Comparison of ENCODE assay signal across 16 cellular contexts in the genomic region with DNA sequence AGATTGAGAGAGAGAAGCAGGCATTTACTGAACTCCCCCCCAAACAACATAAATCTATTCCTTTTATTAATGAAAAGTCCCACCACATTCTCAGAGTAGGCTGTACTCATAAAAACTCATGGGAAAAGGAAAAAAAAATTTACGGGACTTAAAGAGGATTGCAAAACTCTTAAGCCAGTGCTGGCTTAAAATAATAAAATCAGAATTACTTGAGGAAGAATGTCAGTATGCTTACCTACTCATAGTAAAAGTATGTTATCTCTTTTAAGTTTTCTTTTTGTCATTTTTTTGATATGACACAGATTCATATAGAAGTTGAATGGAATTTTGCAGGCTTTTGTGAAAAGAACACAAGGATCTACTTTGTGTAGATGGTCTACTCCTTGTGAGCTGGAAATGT.
DNase-seq lines count a peak whose midpoint lies in the region; TF ChIP-seq lines count a peak whose summit lies in the region.
"Had no signal": no experiment of that assay in that cellular context is flagged by ENCODE, and none has a peak within 500 bp of the region (broad histone marks: within the 10 kb centered on the region; RNA-seq: fewer than 3 reads in every experiment).

No MANE protein-coding gene starts in this region.

- CTCF ChIA-PET in SK-N-SH (lab: Yijun Ruan, JAX): interaction anchor here (1.2 kb wide), 1 partner anchor 13 kb away, joined by 3 read pairs; no protein-coding TSS in a partner anchor

- H3K27ac ChIP-seq in SK-N-SH (ENCODE audit: low read depth in 2 of 2, low read length in 1 of 2) (peak overlapping the region in 1 of 2 experiments; percentile 57; a peak in 2 of 4 replicates), Karpas-422 (ENCODE audit: low read length) (no peak overlapping the region), tibial nerve (no peak overlapping the region)

- no peak for TF ChIP-seq POLR2A in tibial nerve (IDR thresholded peaks at IDR 0.05)

- H3K9me3 ChIP-seq in SK-N-SH (no peaks in the 10 kb centered on the region), Karpas-422 (ENCODE audit: low read length) (no peaks in the 10 kb centered on the region; the same call in 1 of the 2 replicates), tibial nerve (no peaks in the 10 kb centered on the region)

- no peaks in the 10 kb centered on the region for H3K27me3 ChIP-seq in SK-N-SH (ENCODE audit: insufficient read depth)
- no peaks in the 10 kb centered on the region for H3K27me3 ChIP-seq in Karpas-422 (ENCODE audit: low read length)
- H3K27me3 ChIP-seq in tibial nerve: no peaks in the 10 kb centered on the region

- H3K79me2 ChIP-seq in SK-N-SH (ENCODE audit: insufficient read depth): no peaks in the 10 kb centered on the region
- no peaks in the 10 kb centered on the region for H3K79me2 ChIP-seq in Karpas-422 (ENCODE audit: low read length)

- no peak for TF ChIP-seq RAD21 in SK-N-SH (IDR thresholded peaks at IDR 0.05; ENCODE audit: low read length)

- DNase-seq in EL (peak; percentile 47), SK-N-SH (no peak), dedifferentiated amniotic fluid mesenchymal stem cell (ENCODE audit: extremely low spot score) (peak; percentile 31), non-pigmented ciliary epithelial cell (ENCODE audit: low read depth) (peak; percentile 11), Karpas-422 (no peak), AG08396 (ENCODE audit: low spot score) (no peak), tibial nerve (ENCODE audit: low spot score in 2 of 2) (no peak), germinal center (ENCODE audit: low spot score) (no peak)
- DNase-seq: 8988T; C1 segment of cervical spinal cord; NCI-H1436 treated with DMSO at 0.1 percent for 48 hours; NCI-H2081 treated with DMSO at 0.1 percent for 48 hours; NCI-H345; NCI-H526 treated with DMSO at 0.1 percent for 48 hours; NK-92 treated with Interleukin-12 subunit alpha and Interleukin-12 subunit beta, amount 100 ng/mL, for 24 hours; PC-3 had no signal

- H3K4me3 ChIP-seq in SK-N-SH (ENCODE audit: low read depth in 2 of 2, low read length in 1 of 2) (no peak overlapping the region; a peak in 1 of 4 replicates), Karpas-422 (ENCODE audit: low read length) (no peak overlapping the region), tibial nerve (no peak overlapping the region)

- H3F3A ChIP-seq in SK-N-SH (replicated peaks; ENCODE audit: insufficient read depth): peaks cover 16% of the 10 kb centered on the region

- H3K9me2 ChIP-seq in SK-N-SH (no peaks in the 10 kb centered on the region), Karpas-422 (replicated peaks; ENCODE audit: insufficient read depth, low read length) (no peaks in the 10 kb centered on the region)

- no peak for TF ChIP-seq CTCF in SK-N-SH (IDR thresholded peaks at IDR 0.05)
- TF ChIP-seq CTCF in tibial nerve (IDR thresholded peaks at IDR 0.05): no peak

- H3K36me3 ChIP-seq in SK-N-SH (replicated peaks in 1 of 2; ENCODE audit: control insufficient read depth in 1 of 2, insufficient read depth in 2 of 2, low read length in 1 of 2): no peaks in the 10 kb centered on the region
- no peaks in the 10 kb centered on the region for H3K36me3 ChIP-seq in Karpas-422 (ENCODE audit: insufficient read depth, low read length)
- H3K36me3 ChIP-seq in tibial nerve: no peaks in the 10 kb centered on the region

- H3K4me1 ChIP-seq in SK-N-SH (ENCODE audit: control insufficient read depth in 1 of 2, insufficient read depth in 2 of 2, low read depth in 1 of 2, low read length in 1 of 2): no peaks in the 10 kb centered on the region; a peak in 2 of 4 replicates
- H3K4me1 ChIP-seq in Karpas-422 (ENCODE audit: low read length): no peaks in the 10 kb centered on the region
- H3K4me1 ChIP-seq in tibial nerve: no peaks in the 10 kb centered on the region

- H3K9ac ChIP-seq in SK-N-SH: peak overlapping the region; percentile 1; the same call in 1 of the 2 replicates
- no peak overlapping the region for H3K9ac ChIP-seq in Karpas-422 (ENCODE audit: low read length)

- WGBS in SK-N-SH (ENCODE audit: low lambda C conversion rate): 24% methylated on average over 1 of the region's 1 CpG
- WGBS in tibial nerve, 2 donors: 3 to 55% methylated on average over 1 of the region's 1 CpG

- TF ChIP-seq EP300 in SK-N-SH (IDR thresholded peaks at IDR 0.05; ENCODE audit: borderline replicate concordance in 1 of 2, low read depth in 1 of 2, low read length in 1 of 2) (no peak), tibial nerve (IDR thresholded peaks at IDR 0.05) (no peak)

- no peaks in the 10 kb centered on the region for H4K20me1 ChIP-seq in SK-N-SH (ENCODE audit: insufficient read depth)
- no peaks in the 10 kb centered on the region for H4K20me1 ChIP-seq in Karpas-422 (ENCODE audit: insufficient read depth, low read depth, low read length)

- POLR2A ChIA-PET in SK-N-SH (lab: Yijun Ruan, JAX): no interaction called here

- H2AFZ ChIP-seq in SK-N-SH (ENCODE audit: low read depth): peak overlapping the region; percentile 73; the same call in 1 of the 2 replicates
- no peak overlapping the region for H2AFZ ChIP-seq in Karpas-422 (ENCODE audit: low read length)

- H3K4me2 ChIP-seq in SK-N-SH (0 out of 2 replicates have a peak overlapping the region, but pooled peaks have one; percentile 8), Karpas-422 (ENCODE audit: low read depth, low read length, poor library complexity, severe bottlenecking) (no peak overlapping the region)

TF ChIP-seq in SK-N-SH, 30 proteins besides CTCF, POLR2A, EP300 and RAD21 (continues in another document):
- TF ChIP-seq NRF1 (IDR thresholded peaks at IDR 0.05; ENCODE audit: low read depth, low read length) (no peak), EZH2phosphoT487 (IDR thresholded peaks at IDR 0.05; ENCODE audit: borderline replicate concordance, low read depth) (no peak), FOSL2 (IDR thresholded peaks at IDR 0.05; ENCODE audit: borderline replicate concordance, low read depth) (no peak; the same call in 1 of the 2 replicates), MEF2A (IDR thresholded peaks at IDR 0.05; ENCODE audit: borderline replicate concordance, low read depth) (no peak), CHD2 (IDR thresholded peaks at IDR 0.05; ENCODE audit: low read length, partially characterized antibody) (no peak), TCF12 (IDR thresholded peaks at IDR 0.05) (peak; percentile 40; the same call in 1 of the 2 replicates)
- TF ChIP-seq, protein P1, sequence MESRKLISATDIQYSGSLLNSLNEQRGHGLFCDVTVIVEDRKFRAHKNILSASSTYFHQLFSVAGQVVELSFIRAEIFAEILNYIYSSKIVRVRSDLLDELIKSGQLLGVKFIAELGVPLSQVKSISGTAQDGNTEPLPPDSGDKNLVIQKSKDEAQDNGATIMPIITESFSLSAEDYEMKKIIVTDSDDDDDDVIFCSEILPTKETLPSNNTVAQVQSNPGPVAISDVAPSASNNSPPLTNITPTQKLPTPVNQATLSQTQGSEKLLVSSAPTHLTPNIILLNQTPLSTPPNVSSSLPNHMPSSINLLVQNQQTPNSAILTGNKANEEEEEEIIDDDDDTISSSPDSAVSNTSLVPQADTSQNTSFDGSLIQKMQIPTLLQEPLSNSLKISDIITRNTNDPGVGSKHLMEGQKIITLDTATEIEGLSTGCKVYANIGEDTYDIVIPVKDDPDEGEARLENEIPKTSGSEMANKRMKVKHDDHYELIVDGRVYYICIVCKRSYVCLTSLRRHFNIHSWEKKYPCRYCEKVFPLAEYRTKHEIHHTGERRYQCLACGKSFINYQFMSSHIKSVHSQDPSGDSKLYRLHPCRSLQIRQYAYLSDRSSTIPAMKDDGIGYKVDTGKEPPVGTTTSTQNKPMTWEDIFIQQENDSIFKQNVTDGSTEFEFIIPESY (IDR thresholded peaks at IDR 0.05; ENCODE audit: borderline replicate concordance, low read depth): no peak
- TF ChIP-seq, protein P2, sequence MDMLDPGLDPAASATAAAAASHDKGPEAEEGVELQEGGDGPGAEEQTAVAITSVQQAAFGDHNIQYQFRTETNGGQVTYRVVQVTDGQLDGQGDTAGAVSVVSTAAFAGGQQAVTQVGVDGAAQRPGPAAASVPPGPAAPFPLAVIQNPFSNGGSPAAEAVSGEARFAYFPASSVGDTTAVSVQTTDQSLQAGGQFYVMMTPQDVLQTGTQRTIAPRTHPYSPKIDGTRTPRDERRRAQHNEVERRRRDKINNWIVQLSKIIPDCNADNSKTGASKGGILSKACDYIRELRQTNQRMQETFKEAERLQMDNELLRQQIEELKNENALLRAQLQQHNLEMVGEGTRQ (IDR thresholded peaks at IDR 0.05; ENCODE audit: borderline replicate concordance, low read depth, low read length): no peak
- TF ChIP-seq, protein P3, sequence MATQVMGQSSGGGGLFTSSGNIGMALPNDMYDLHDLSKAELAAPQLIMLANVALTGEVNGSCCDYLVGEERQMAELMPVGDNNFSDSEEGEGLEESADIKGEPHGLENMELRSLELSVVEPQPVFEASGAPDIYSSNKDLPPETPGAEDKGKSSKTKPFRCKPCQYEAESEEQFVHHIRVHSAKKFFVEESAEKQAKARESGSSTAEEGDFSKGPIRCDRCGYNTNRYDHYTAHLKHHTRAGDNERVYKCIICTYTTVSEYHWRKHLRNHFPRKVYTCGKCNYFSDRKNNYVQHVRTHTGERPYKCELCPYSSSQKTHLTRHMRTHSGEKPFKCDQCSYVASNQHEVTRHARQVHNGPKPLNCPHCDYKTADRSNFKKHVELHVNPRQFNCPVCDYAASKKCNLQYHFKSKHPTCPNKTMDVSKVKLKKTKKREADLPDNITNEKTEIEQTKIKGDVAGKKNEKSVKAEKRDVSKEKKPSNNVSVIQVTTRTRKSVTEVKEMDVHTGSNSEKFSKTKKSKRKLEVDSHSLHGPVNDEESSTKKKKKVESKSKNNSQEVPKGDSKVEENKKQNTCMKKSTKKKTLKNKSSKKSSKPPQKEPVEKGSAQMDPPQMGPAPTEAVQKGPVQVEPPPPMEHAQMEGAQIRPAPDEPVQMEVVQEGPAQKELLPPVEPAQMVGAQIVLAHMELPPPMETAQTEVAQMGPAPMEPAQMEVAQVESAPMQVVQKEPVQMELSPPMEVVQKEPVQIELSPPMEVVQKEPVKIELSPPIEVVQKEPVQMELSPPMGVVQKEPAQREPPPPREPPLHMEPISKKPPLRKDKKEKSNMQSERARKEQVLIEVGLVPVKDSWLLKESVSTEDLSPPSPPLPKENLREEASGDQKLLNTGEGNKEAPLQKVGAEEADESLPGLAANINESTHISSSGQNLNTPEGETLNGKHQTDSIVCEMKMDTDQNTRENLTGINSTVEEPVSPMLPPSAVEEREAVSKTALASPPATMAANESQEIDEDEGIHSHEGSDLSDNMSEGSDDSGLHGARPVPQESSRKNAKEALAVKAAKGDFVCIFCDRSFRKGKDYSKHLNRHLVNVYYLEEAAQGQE (IDR thresholded peaks at IDR 0.05; ENCODE audit: low read depth, low read length): no peak
- TF ChIP-seq, protein P4, sequence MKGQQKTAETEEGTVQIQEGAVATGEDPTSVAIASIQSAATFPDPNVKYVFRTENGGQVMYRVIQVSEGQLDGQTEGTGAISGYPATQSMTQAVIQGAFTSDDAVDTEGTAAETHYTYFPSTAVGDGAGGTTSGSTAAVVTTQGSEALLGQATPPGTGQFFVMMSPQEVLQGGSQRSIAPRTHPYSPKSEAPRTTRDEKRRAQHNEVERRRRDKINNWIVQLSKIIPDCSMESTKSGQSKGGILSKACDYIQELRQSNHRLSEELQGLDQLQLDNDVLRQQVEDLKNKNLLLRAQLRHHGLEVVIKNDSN (IDR thresholded peaks at IDR 0.05; ENCODE audit: borderline replicate concordance, low read depth): no peak

Comparison
In these comparisons a context has a peak if more than half of its experiments do, and no peak if none do; other contexts are left out.
1. DNase-seq: peak in EL (single experiment), dedifferentiated amniotic fluid mesenchymal stem cell (single experiment) and non-pigmented ciliary epithelial cell (single experiment); none in SK-N-SH (single experiment), Karpas-422 (single experiment), AG08396 (single experiment), tibial nerve (0 of 2) and germinal center (single experiment).